1 cellular context compared by ENCODE assay signal in genomic region chr9:137387034-137387890, GRCh38.
TF ChIP-seq lines count a peak whose summit lies in the region.

No MANE protein-coding gene starts in this region.

TF ChIP-seq in SK-N-SH, 30 proteins besides CTCF, POLR2A, EP300 and RAD21 (continued from another document):
- TF ChIP-seq USF1 (IDR thresholded peaks at IDR 0.05; ENCODE audit: borderline replicate concordance, low read depth) (no peak), PBX3 (IDR thresholded peaks at IDR 0.05) (no peak), FOXJ3 (CRISPR knock-in tag; IDR thresholded peaks at IDR 0.05) (no peak), MEF2A (IDR thresholded peaks at IDR 0.05; ENCODE audit: borderline replicate concordance, low read depth) (no peak), MAX (IDR thresholded peaks at IDR 0.05; ENCODE audit: low read depth) (no peak), CHD2 (IDR thresholded peaks at IDR 0.05; ENCODE audit: low read length, partially characterized antibody) (no peak)
